23 cellular contexts compared by ENCODE assay signal in genomic region chr1:19547814-19548213, GRCh38.
DNase-seq lines count a peak whose midpoint lies in the region; ATAC-seq, FAIRE-seq and TF ChIP-seq lines count a peak whose summit lies in the region.
"Had no signal": no experiment of that assay in that cellular context is flagged by ENCODE, and none has a peak within 500 bp of the region (broad histone marks: within the 10 kb centered on the region; RNA-seq: fewer than 3 reads in every experiment).

No MANE protein-coding gene starts in this region.

- H3K27ac ChIP-seq in CD4-positive, alpha-beta memory T cell (ENCODE audit: low read depth, low read length): no peak overlapping the region
- H3K27ac ChIP-seq in HepG2 (ENCODE audit: extremely low read length, insufficient read depth, low read length): no peak overlapping the region
- H3K27ac ChIP-seq in thyroid gland: no peak overlapping the region

- intact Hi-C loops in CD4-positive, alpha-beta memory T cell (cut with micrococcal nuclease): no loop called here
- intact Hi-C loops in HepG2 (cut with micrococcal nuclease; ENCODE audit: unreplicated experiment) (no loop called here), thyroid gland (cut with DNase I) (no loop called here)

- H3K4me1 ChIP-seq in CD4-positive, alpha-beta memory T cell (ENCODE audit: insufficient read depth, low read length): no peaks in the 10 kb centered on the region
- H3K4me1 ChIP-seq in HepG2 (ENCODE audit: insufficient read depth, low read length) (peaks cover 12% of the 10 kb centered on the region), thyroid gland (no peaks in the 10 kb centered on the region)
- H3K4me1 ChIP-seq: Caco-2 had no signal

- no peak overlapping the region for H3K4me3 ChIP-seq in CD4-positive, alpha-beta memory T cell (ENCODE audit: low read length in 2 of 2)
- H3K4me3 ChIP-seq in bronchial epithelial cell (ENCODE audit: low read depth, low read length) (no peak overlapping the region), HepG2 (replicated peaks in 1 of 3; ENCODE audit: insufficient read depth in 1 of 3, low read depth in 2 of 3, low read length in 3 of 3) (no peak overlapping the region), thyroid gland (replicated peaks in 1 of 3) (no peak overlapping the region)

- no peak overlapping the region for H3K4me2 ChIP-seq in HepG2 (ENCODE audit: low read depth, low read length)
- H3K4me2 ChIP-seq: SK-N-SH had no signal

- H4K20me1 ChIP-seq in HepG2 (ENCODE audit: insufficient read depth, low read length): no peaks in the 10 kb centered on the region

- no peaks in the 10 kb centered on the region for H3K27me3 ChIP-seq in CD4-positive, alpha-beta memory T cell (ENCODE audit: insufficient read depth, low read length)
- H3K27me3 ChIP-seq in bronchial epithelial cell (ENCODE audit: control insufficient read depth, insufficient read depth, low read length): no peaks in the 10 kb centered on the region
- peaks cover 0 to 9% of the 10 kb centered on the region in 2 experiments; a peak in 4 of 5 replicates for H3K27me3 ChIP-seq in HepG2 (ENCODE audit: control insufficient read depth in 1 of 2, insufficient read depth in 2 of 2, low read length in 2 of 2)
- no peaks in the 10 kb centered on the region for H3K27me3 ChIP-seq in thyroid gland

- ATAC-seq in HepG2: no peak
- ATAC-seq: HCT116, Panc1 had no signal

- CTCF ChIA-PET in CD4-positive, alpha-beta memory T cell (lab: Charles Lee; ENCODE audit: partially characterized antibody): interaction anchor here (0.5 to 1.4 kb wide), 2 partner anchors 34 to 88 kb away, joined by 3 to 4 read pairs; no protein-coding TSS in a partner anchor
- CTCF ChIA-PET in HepG2 (lab: Yijun Ruan, JAX; ENCODE audit: low intra/inter-chr PET ratio, low total read pairs): no interaction called here

- peaks cover 0 to 47% (median 33%) of the 10 kb centered on the region in 8 donors for H3K9me3 Mint-ChIP-seq in CD4-positive, alpha-beta memory T cell

- H3K4me3 Mint-ChIP-seq in CD4-positive, alpha-beta memory T cell: peak overlapping the region in 6 of 8 donors; percentile 7 to 59 (median 40)
- H3K4me3 Mint-ChIP-seq: CD4-positive, alpha-beta T cell; IgD-negative memory B cell had no signal

- no peak for DNase-seq in CD4-positive, alpha-beta memory T cell
- DNase-seq in DMS53 treated with DMSO at 0.1 percent for 48 hours (lab: John Stamatoyannopoulos, UW; ENCODE audit: unreplicated experiment) (peak; percentile 87), bronchial epithelial cell (ENCODE audit: low read depth) (peak; percentile 27), HepG2 (ENCODE audit: low spot score) (peak; percentile 33), thyroid gland (no peak), NCI-H1417 treated with DMSO at 0.1 percent for 48 hours (lab: John Stamatoyannopoulos, UW) (no peak), NCI-H128 (lab: John Stamatoyannopoulos, UW; ENCODE audit: unreplicated experiment) (no peak)
- DNase-seq: Caco-2; CD4-positive, alpha-beta T cell; DMS 273 treated with DMSO at 0.1 percent for 48 hours; GDM1; MV-4-11; NCI-H1105 treated with DMSO at 0.1 percent for 48 hours; NCI-H1694 treated with DMSO at 0.1 percent for 48 hours; NCI-H526 treated with DMSO at 0.1 percent for 48 hours; SIG-M5; SK-N-SH; T-helper 1 cell had no signal

- peak overlapping the region in 1 of 7 donors; percentile 30 for H3K27ac Mint-ChIP-seq in CD4-positive, alpha-beta memory T cell
- H3K27ac Mint-ChIP-seq: CD4-positive, alpha-beta T cell; IgD-negative memory B cell had no signal

- H2AFZ ChIP-seq in HepG2 (ENCODE audit: low read length): no peak overlapping the region

- TF ChIP-seq CTCF in bronchial epithelial cell (IDR thresholded peaks at IDR 0.05; ENCODE audit: insufficient read depth, low read length, severe bottlenecking) (no peak), HepG2 (CRISPR knock-in tag; IDR thresholded peaks at IDR 0.05) (no peak), thyroid gland (IDR thresholded peaks at IDR 0.05) (no peak)

- TF ChIP-seq POLR2A in HepG2 (IDR thresholded peaks at IDR 0.05; ENCODE audit: insufficient read depth in 1 of 2, low read depth in 2 of 2, low read length in 2 of 2) (no peak), thyroid gland (IDR thresholded peaks at IDR 0.05) (no peak)

- H3K9me3 ChIP-seq in CD4-positive, alpha-beta memory T cell (ENCODE audit: control insufficient read depth in 1 of 2, low read length in 2 of 2): peaks cover 0 to 4% of the 10 kb centered on the region in 2 donors
- peaks cover 20% of the 10 kb centered on the region for H3K9me3 ChIP-seq in HepG2 (ENCODE audit: low read length)
- no peaks in the 10 kb centered on the region for H3K9me3 ChIP-seq in thyroid gland
- H3K9me3 ChIP-seq: SK-N-SH had no signal

- no peaks in the 10 kb centered on the region for H3K36me3 ChIP-seq in CD4-positive, alpha-beta memory T cell (ENCODE audit: insufficient read depth, low read length)
- H3K36me3 ChIP-seq in bronchial epithelial cell (ENCODE audit: control insufficient read depth, insufficient read depth, low read length) (no peaks in the 10 kb centered on the region), HepG2 (replicated peaks in 1 of 2; ENCODE audit: control insufficient read depth in 1 of 2, insufficient read depth in 2 of 2, low read length in 2 of 2) (no peaks in the 10 kb centered on the region), thyroid gland (no peaks in the 10 kb centered on the region)

- no peaks in the 10 kb centered on the region for H3K79me2 ChIP-seq in HepG2 (ENCODE audit: insufficient read depth, low read length)

- WGBS in HepG2 (ENCODE audit: low lambda C conversion rate): 0% methylated on average over 1 of the region's 1 CpG
- 77 to 86% methylated on average over 1 of the region's 1 CpG for WGBS in thyroid gland, 2 donors

- TF ChIP-seq RAD21 in HepG2 (CRISPR knock-in tag; IDR thresholded peaks at IDR 0.05): no peak

- peaks cover 3% of the 10 kb centered on the region in 2 donors for H3K27me3 Mint-ChIP-seq in CD4-positive, alpha-beta memory T cell

- FAIRE-seq in bronchial epithelial cell (lab: Jason Lieb, UNC): no peak
- FAIRE-seq in HepG2 (lab: Jason Lieb, UNC): no peak
- FAIRE-seq: GM18507, H1 had no signal

- no TSS peak for BruUV-seq in HepG2 (replicated peaks; lab: Mats Ljungman, UMichigan)

- H3K9ac ChIP-seq in HepG2 (ENCODE audit: insufficient read depth, low read depth, low read length): no peak overlapping the region
- H3K9ac ChIP-seq: SK-N-SH had no signal

- H3K36me3 Mint-ChIP-seq in CD4-positive, alpha-beta memory T cell: peaks cover 12 to 16% of the 10 kb centered on the region in 2 donors

- peak in 1 of 2 experiments; percentile 32; a peak in 1 of 4 replicates for TF ChIP-seq EP300 in HepG2 (IDR thresholded peaks at IDR 0.05; ENCODE audit: low read depth in 2 of 2, low read length in 2 of 2)
- TF ChIP-seq EP300 in HepG2 (CRISPR knock-in tag; IDR thresholded peaks at IDR 0.05; ENCODE audit: borderline replicate concordance): no peak

- in situ Hi-C loops in HepG2 (cut with HindIII; ENCODE audit: extremely low pct_ligation_motif_present, low pct_unique_long_range_greater_than_20kb): no loop called here

- POLR2A ChIA-PET in CD4-positive, alpha-beta memory T cell (lab: Charles Lee; ENCODE audit: partially characterized antibody): interaction anchor here (0.6 to 1.3 kb wide), 3 partner anchors 9 to 157 kb away, joined by 3 read pairs; no protein-coding TSS in a partner anchor
- POLR2A ChIA-PET in HepG2 (lab: Yijun Ruan, JAX): no interaction called here

- peaks cover 6 to 16% (median 11%) of the 10 kb centered on the region in 4 donors for H3K4me1 Mint-ChIP-seq in CD4-positive, alpha-beta memory T cell
- H3K4me1 Mint-ChIP-seq: IgD-negative memory B cell had no signal

TF ChIP-seq in HepG2, 621 proteins besides CTCF, POLR2A, EP300 and RAD21 (continues in another document):
- no peak for TF ChIP-seq U2AF2 (IDR thresholded peaks at IDR 0.05; ENCODE audit: low read depth, low read length)
- peak; percentile 42; the same call in 1 of the 2 replicates for TF ChIP-seq SAP130 (CRISPR knock-in tag; IDR thresholded peaks at IDR 0.05; ENCODE audit: low read depth)
- peak; percentile 93 for TF ChIP-seq HHEX (CRISPR knock-in tag; IDR thresholded peaks at IDR 0.05)
- TF ChIP-seq MIXL1 (CRISPR knock-in tag; IDR thresholded peaks at IDR 0.05): 0 out of 2 replicates have a peak, but pooled peaks have one; percentile 26
- TF ChIP-seq FOSL2 (CRISPR knock-in tag; IDR thresholded peaks at IDR 0.05): peak; percentile 75; the same call in 1 of the 2 replicates
- no peak for TF ChIP-seq THAP11 (CRISPR knock-in tag; IDR thresholded peaks at IDR 0.05)
- TF ChIP-seq BCL3 (CRISPR knock-in tag; IDR thresholded peaks at IDR 0.05): no peak

Comparison
In these comparisons a context has a peak if more than half of its experiments do, and no peak if none do; other contexts are left out.
1. DNase-seq: peak in DMS53 treated with DMSO at 0.1 percent for 48 hours (single experiment), bronchial epithelial cell (single experiment) and HepG2 (single experiment); none in CD4-positive, alpha-beta memory T cell (0 of 5), thyroid gland (0 of 2), NCI-H1417 treated with DMSO at 0.1 percent for 48 hours (single experiment) and NCI-H128 (single experiment).